In genomic region chr7:100606313-100606712, GRCh38 we compare ENCODE assay signal across 1 cellular context.
TF ChIP-seq lines count a peak whose summit lies in the region.

No MANE protein-coding gene starts in this region.

TF ChIP-seq in GM23338, 12 proteins besides CTCF, POLR2A, EP300 and RAD21 (continued from another document):
- TF ChIP-seq REST (IDR thresholded peaks at IDR 0.05; ENCODE audit: unreplicated experiment) (no peak), EZH2 (IDR thresholded peaks at IDR 0.05; ENCODE audit: low read depth, unreplicated experiment) (no peak), POLR2AphosphoS5 (IDR thresholded peaks at IDR 0.05; ENCODE audit: low read depth) (no peak)
